ENCODE assay signal across 1 cellular context in genomic region chr7:66755059-66755458, GRCh38.
TF ChIP-seq lines count a peak whose summit lies in the region.
"Not testable (repeated sequence)": the region's sequence is repeated elsewhere in the genome, so short reads cannot be mapped to it uniquely, and the experiment has no call there.

No MANE protein-coding gene starts in this region.

TF ChIP-seq in K562, 482 proteins besides CTCF, POLR2A, EP300 and RAD21:
- TF ChIP-seq BCOR (IDR thresholded peaks at IDR 0.05) (0 out of 2 replicates have a peak, but pooled peaks have one; percentile 57), ATF3 (IDR thresholded peaks at IDR 0.05) (peak; percentile 89), TRIM24 (IDR thresholded peaks at IDR 0.05) (peak in 1 of 2 experiments; percentile 24; a peak in 1 of 4 replicates), SMARCA5 (IDR thresholded peaks at IDR 0.05) (peak; percentile 77; the same call in 1 of the 2 replicates), CEBPB (tag; IDR thresholded peaks at IDR 0.05) (peak; percentile 66), ZNF121 (CRISPR knock-in tag; conservative IDR thresholded peaks at IDR 0.05) (peak; percentile 41), CEBPG (CRISPR knock-in tag; IDR thresholded peaks at IDR 0.05) (peak; percentile 61), CEBPG (tag; conservative IDR thresholded peaks at IDR 0.05 in 1 of 2, IDR thresholded peaks at IDR 0.05 in 1 of 2) (0 out of 4 replicates have a peak, but pooled peaks of 1 of the 2 experiments have one; percentile 24)
- TF ChIP-seq ATF3 (CRISPR knock-in tag; conservative IDR thresholded peaks at IDR 0.05), result not testable (repeated sequence)
TF ChIP-seq in K562: peak in this region for 7; not testable (repeated sequence) for 475.
